17 cellular contexts compared by ENCODE assay signal in the genomic region with DNA sequence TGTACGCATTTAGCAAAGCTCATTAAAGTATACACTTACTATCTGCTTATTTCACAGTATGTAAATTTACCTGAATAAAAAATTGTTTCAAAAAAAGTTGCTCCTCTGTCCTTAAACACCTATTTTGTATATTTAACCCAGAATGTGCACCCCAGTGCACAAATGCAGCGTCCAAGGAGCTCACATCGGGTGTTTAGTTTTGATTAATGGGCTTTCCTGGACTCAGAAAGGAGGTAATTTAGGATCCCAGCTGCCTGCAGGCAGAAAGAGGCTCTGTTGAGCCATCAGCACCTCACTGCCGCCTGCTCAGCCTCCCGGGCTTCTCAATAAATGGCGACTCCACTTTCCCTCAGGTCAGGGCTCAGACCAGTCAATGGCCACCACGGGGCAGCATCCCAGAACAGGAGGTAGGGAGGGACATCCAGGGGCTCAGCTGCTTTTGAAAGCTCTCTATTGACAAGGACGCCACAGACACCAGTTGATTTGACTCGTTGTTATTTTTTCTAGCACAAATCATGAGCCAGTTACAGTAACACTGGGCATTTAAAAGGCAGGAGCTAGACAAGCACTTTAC.
A peak's percentile ranks its signal among the peaks of the same experiment; 100 is the strongest.
DNase-seq lines count a peak whose midpoint lies in the region; ATAC-seq and TF ChIP-seq lines count a peak whose summit lies in the region.
"Had no signal": no experiment of that assay in that cellular context is flagged by ENCODE, and none has a peak within 500 bp of the region (broad histone marks: within the 10 kb centered on the region; RNA-seq: fewer than 3 reads in every experiment).

No MANE protein-coding gene starts in this region.

- H4K91ac ChIP-seq in H9 (ENCODE audit: insufficient read length, low read depth, low read length), result no peak overlapping the region

- H3K9ac ChIP-seq in H9 (ENCODE audit: extremely low read depth, insufficient read length, low read length), result no peak overlapping the region
- H3K9ac ChIP-seq: BLaER1 had no signal

- H3K79me1 ChIP-seq in H9 (ENCODE audit: insufficient read depth, low read depth, low read length, poor library complexity, severe bottlenecking), result no peaks in the 10 kb centered on the region

- no peak overlapping the region for H2BK20ac ChIP-seq in H9 (ENCODE audit: low read depth, low read length, poor library complexity, severe bottlenecking)

- H3K56ac ChIP-seq in H9 (ENCODE audit: insufficient read length, low read depth, low read length), result no peak overlapping the region

- H3K4me3 Mint-ChIP-seq in H9 (no peak overlapping the region; a peak in 1 of 5 replicates), neural crest cell (no peak overlapping the region)
- H3K4me3 Mint-ChIP-seq: activated CD8-positive, alpha-beta memory T cell treated with anti-CD3 and anti-CD28 coated beads, Interleukin-2, amount 10 ng/mL, durations not matched to agents 7 days and 5 days; T-cell had no signal

- no peaks in the 10 kb centered on the region for H3K27me3 Mint-ChIP-seq in H9 (ENCODE audit: low read depth)
- no peaks in the 10 kb centered on the region for H3K27me3 Mint-ChIP-seq in neural crest cell (ENCODE audit: low read depth)
- H3K27me3 Mint-ChIP-seq: activated CD8-positive, alpha-beta memory T cell treated with anti-CD3 and anti-CD28 coated beads, Interleukin-2, amount 10 ng/mL, durations not matched to agents 7 days and 5 days; T-cell had no signal

- H2BK120ac ChIP-seq in H9 (ENCODE audit: low read depth, low read length, poor library complexity, severe bottlenecking), result no peak overlapping the region

- no CpG with 5 or more reads among the region's 9 CpGs for WGBS in H9 (ENCODE audit: extremely low coverage, insufficient read length, low lambda C conversion rate)
- 44 to 55% methylated on average over 7 to 9 of the region's 9 CpGs for WGBS in esophagus squamous epithelium, 2 donors

- H3K27ac ChIP-seq in H9 (ENCODE audit: insufficient read length, low read depth, low read length) (no peak overlapping the region), esophagus squamous epithelium (peak overlapping the region; percentile 46 to 65 (median 60))
- H3K27ac ChIP-seq: ascending aorta, BLaER1, ovary had no signal

- H3K4me1 ChIP-seq in H9 (ENCODE audit: insufficient read depth, low read length) (peaks cover 2% of the 10 kb centered on the region; the same call in 1 of the 2 replicates), esophagus squamous epithelium (peaks cover 27 to 70% (median 32%) of the 10 kb centered on the region in 3 donors)
- H3K4me1 ChIP-seq: BLaER1 had no signal

- no peak overlapping the region for H3K4ac ChIP-seq in H9 (ENCODE audit: low read depth, low read length)

- H2AFZ ChIP-seq in H9 (ENCODE audit: low read length), result no peak overlapping the region

- H2BK12ac ChIP-seq in H9 (ENCODE audit: insufficient read length, low read depth, low read length), result no peak overlapping the region

- H3K27me3 ChIP-seq in H9 (ENCODE audit: insufficient read depth, low read length) (no peaks in the 10 kb centered on the region), esophagus squamous epithelium (no peaks in the 10 kb centered on the region)
- H3K27me3 ChIP-seq: ascending aorta, BLaER1, ovary had no signal

- DNase-seq in H9 (peak; percentile 72), NCI-H226 (peak; percentile 21), esophagus squamous epithelium (lab: John Stamatoyannopoulos, UW) (no peak), neural crest cell (ENCODE audit: low read depth, low spot score) (peak; percentile 6)
- DNase-seq: activated CD4-positive, CD25-positive, alpha-beta regulatory T cell; activated CD8-positive, alpha-beta memory T cell treated with anti-CD3 and anti-CD28 coated beads, Interleukin-2, amount 10 ng/mL, durations not matched to agents 7 days and 5 days; activated gamma-delta T cell treated with Interleukin-2 at 50 U/mL for 16 hours; NCI-H1092; NCI-H345; ovary; stimulated activated naive CD8-positive, alpha-beta T cell treated with anti-CD3 and anti-CD28 coated beads, Interleukin-15, Interleukin-2, amounts not matched to agents 100 U/mL and 50 U/mL, for 24 hours; T-cell had no signal

- H3K27ac Mint-ChIP-seq in H9, result peak overlapping the region in 2 of 3 experiments; percentile 22 to 80; a peak in 2 of 7 replicates
- H3K27ac Mint-ChIP-seq in neural crest cell (ENCODE audit: unreplicated experiment), result no peak overlapping the region
- H3K27ac Mint-ChIP-seq: activated CD8-positive, alpha-beta memory T cell treated with anti-CD3 and anti-CD28 coated beads, Interleukin-2, amount 10 ng/mL, durations not matched to agents 7 days and 5 days; T-cell had no signal

- H4K20me1 ChIP-seq in H9 (ENCODE audit: control insufficient read depth, insufficient read depth, insufficient read length), result no peaks in the 10 kb centered on the region

- H4K8ac ChIP-seq in H9 (replicated peaks; ENCODE audit: insufficient read length, low read depth, low read length), result no peak overlapping the region

- H3K4me1 Mint-ChIP-seq in H9 (peaks cover 21 to 27% of the 10 kb centered on the region in 2 experiments), neural crest cell (peaks cover 5% of the 10 kb centered on the region)

- TF ChIP-seq CTCF in H9 (conservative IDR thresholded peaks at IDR 0.05) (peak; percentile 27; the same call in 2 of the 3 replicates), esophagus squamous epithelium (IDR thresholded peaks at IDR 0.05) (no peak), neural crest cell (conservative IDR thresholded peaks at IDR 0.05) (no peak)

- ATAC-seq in GM18873 (IDR thresholded peaks at IDR 0.05; ENCODE audit: low FRiP score, unreplicated experiment), result no peak
- ATAC-seq in GM19455 (IDR thresholded peaks at IDR 0.05; ENCODE audit: unreplicated experiment), result no peak
- ATAC-seq in HG02981 (IDR thresholded peaks at IDR 0.05; ENCODE audit: unreplicated experiment), result no peak
- ATAC-seq: activated CD8-positive, alpha-beta memory T cell treated with anti-CD3 and anti-CD28 coated beads, Interleukin-2, amount 10 ng/mL, durations not matched to agents 7 days and 5 days; stimulated activated naive CD8-positive, alpha-beta T cell treated with anti-CD3 and anti-CD28 coated beads, Interleukin-15, Interleukin-2, amounts not matched to agents 100 U/mL and 50 U/mL, for 24 hours; T-cell had no signal

- no peak overlapping the region for H3K4me2 ChIP-seq in H9 (ENCODE audit: insufficient read depth, insufficient read length, low read length)
- H3K4me2 ChIP-seq: BLaER1 had no signal

- no peak overlapping the region for H2BK5ac ChIP-seq in H9 (ENCODE audit: insufficient read length, low read length)

- no peaks in the 10 kb centered on the region for H3K9me3 ChIP-seq in H9 (ENCODE audit: control insufficient read depth, low read depth, low read length)
- H3K9me3 ChIP-seq in esophagus squamous epithelium, result no peaks in the 10 kb centered on the region
- H3K9me3 ChIP-seq: ascending aorta, BLaER1, ovary had no signal

- H3K9me3 Mint-ChIP-seq in H9, result no peaks in the 10 kb centered on the region
- H3K9me3 Mint-ChIP-seq in neural crest cell, result no peaks in the 10 kb centered on the region
- H3K9me3 Mint-ChIP-seq: T-cell had no signal

- no peaks in the 10 kb centered on the region for H3K36me3 ChIP-seq in esophagus squamous epithelium
- H3K36me3 ChIP-seq: ascending aorta, BLaER1, ovary had no signal

- H2BK15ac ChIP-seq in H9 (ENCODE audit: low read depth, low read length), result no peak overlapping the region

- no peaks in the 10 kb centered on the region; the same call in 1 of the 2 replicates for H3K79me2 ChIP-seq in H9 (ENCODE audit: insufficient read depth, low read length)

- H2AK5ac ChIP-seq in H9 (ENCODE audit: insufficient read length, low read length), result no peak overlapping the region

- no peak overlapping the region for H3K14ac ChIP-seq in H9 (ENCODE audit: insufficient read depth, low read length)

- no peak overlapping the region for H3K23ac ChIP-seq in H9 (ENCODE audit: insufficient read length, low read depth, low read length)

- no peak for TF ChIP-seq POLR2A in esophagus squamous epithelium (IDR thresholded peaks at IDR 0.05)

- intact Hi-C loops in esophagus squamous epithelium (cut with DNase I), result no loop called here

- no peak overlapping the region for H3K18ac ChIP-seq in H9 (ENCODE audit: insufficient read length, low read depth, low read length)

- no peak overlapping the region for H3T11ph ChIP-seq in H9 (ENCODE audit: low read length)

- H4K5ac ChIP-seq in H9 (ENCODE audit: insufficient read length, low read depth, low read length), result no peak overlapping the region

- H3K36me3 Mint-ChIP-seq in H9 (ENCODE audit: insufficient read depth in 1 of 3, low read depth in 3 of 3) (no peaks in the 10 kb centered on the region), neural crest cell (ENCODE audit: low read depth) (no peaks in the 10 kb centered on the region)
- H3K36me3 Mint-ChIP-seq: activated CD8-positive, alpha-beta memory T cell treated with anti-CD3 and anti-CD28 coated beads, Interleukin-2, amount 10 ng/mL, durations not matched to agents 7 days and 5 days; T-cell had no signal

- no peak overlapping the region for H3K4me3 ChIP-seq in esophagus squamous epithelium
- H3K4me3 ChIP-seq: ascending aorta, BLaER1, ovary had no signal

- H3K23me2 ChIP-seq in H9 (ENCODE audit: insufficient read length, low read depth, low read length, poor library complexity, severe bottlenecking), result no peaks in the 10 kb centered on the region
